8 cellular contexts compared by ENCODE assay signal in the genomic region with DNA sequence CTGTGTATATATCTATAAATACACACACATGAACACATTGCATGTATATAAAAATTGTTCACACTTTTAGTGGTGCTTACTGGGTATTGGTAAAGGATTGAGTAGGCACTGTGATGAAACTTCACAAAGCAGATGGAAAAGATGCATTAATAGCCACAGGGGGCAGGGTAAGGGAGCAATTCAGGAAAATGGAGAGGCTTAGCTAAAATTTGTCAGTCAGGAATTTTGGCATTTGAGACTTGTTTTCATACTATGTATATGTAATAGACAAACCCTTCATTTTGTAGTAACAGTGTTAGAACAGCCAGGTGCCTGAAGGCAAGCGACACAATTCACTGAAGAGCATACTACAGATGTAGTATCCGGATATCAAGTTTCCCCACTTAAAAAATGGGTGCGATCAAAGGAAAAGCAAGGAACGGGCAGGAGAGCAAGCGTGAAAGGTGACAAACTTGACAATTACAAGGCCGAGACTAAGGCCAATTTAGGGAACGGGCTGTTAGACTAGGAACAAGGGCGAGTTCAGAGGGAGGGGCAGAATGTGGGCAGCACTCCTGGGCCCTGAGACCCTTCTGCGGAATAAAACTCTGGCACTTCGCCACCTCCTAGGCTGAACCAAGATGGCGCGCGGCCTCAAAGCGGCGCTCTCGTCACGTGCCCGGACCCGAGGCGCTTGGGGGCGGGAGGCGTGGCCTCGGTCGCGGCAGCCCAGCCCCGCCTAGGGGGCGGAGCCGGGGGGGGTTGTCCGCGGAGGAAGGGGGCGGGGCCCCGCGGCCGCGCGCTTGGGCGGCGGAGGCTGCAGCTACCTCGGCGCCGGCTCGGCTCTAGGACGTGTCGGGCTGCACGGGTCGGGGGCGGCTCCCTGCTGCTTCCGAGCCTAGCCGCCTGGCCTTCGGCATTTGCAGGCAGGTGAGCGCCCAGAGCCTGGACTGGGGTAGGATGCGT. TPM values are rescaled to one million over a fixed set of nuclear protein-coding genes. Genes with fewer than 3 reads are reported as not detected.
DNase-seq lines count a peak whose midpoint lies in the region; ATAC-seq, FAIRE-seq and TF ChIP-seq lines count a peak whose summit lies in the region.

Gene PPFIA4 (plus strand): TSS at position 771 of the 945 bp plus-strand sequence. CDS start 12,518 bp downstream, outside the sequence.

- TF ChIP-seq POLR2A in GM18526 (IDR thresholded peaks at IDR 0.05; ENCODE audit: extremely low read depth, insufficient read length): peak; percentile 19

- H2AFZ ChIP-seq in keratinocyte (ENCODE audit: control insufficient read depth, low read length): peak within 1 kb of the TSS; percentile 94

- H3K9me3 ChIP-seq in keratinocyte (ENCODE audit: control insufficient read depth, low read depth, low read length): no peaks in the 10 kb centered on the region

- peak within 1 kb of the TSS; percentile 99 for H3K4me2 ChIP-seq in keratinocyte (ENCODE audit: control insufficient read depth, extremely low read depth, insufficient read depth, low read depth, low read length)

- H3K4me3 ChIP-seq in keratinocyte (ENCODE audit: control insufficient read depth in 2 of 3, extremely low read depth in 1 of 3, insufficient read depth in 2 of 3, low read depth in 1 of 3, low read length in 3 of 3): peak within 1 kb of the TSS; percentile 56 to 73 (median 71)

- dilution Hi-C loops in keratinocyte (cut with MboI; ENCODE audit: extremely low pct_ligation_motif_present, low sequenced_read_pairs): loop anchor here (25.0 kb wide), 1 partner anchor 236 kb away; no protein-coding TSS in a partner anchor

- H3K4me1 ChIP-seq in keratinocyte (ENCODE audit: control insufficient read depth, extremely low read depth, insufficient read depth, low read length): peaks cover 7% of the 10 kb centered on the region

- peak within 1 kb of the TSS; percentile 55 for H3K27ac ChIP-seq in keratinocyte (ENCODE audit: control insufficient read depth, insufficient read depth, low read length)

- no peaks in the 10 kb centered on the region for H3K79me2 ChIP-seq in keratinocyte (ENCODE audit: control insufficient read depth, insufficient read depth, low read length)

- peak; percentile 91 for DNase-seq in NCI-H2196 treated with DMSO at 0.1 percent for 48 hours (lab: John Stamatoyannopoulos, UW; ENCODE audit: unreplicated experiment)
- peak; percentile 78 for DNase-seq in central memory CD4-positive, alpha-beta T cell
- no peak for DNase-seq in keratinocyte (ENCODE audit: low read depth, low spot score)
- DNase-seq in stimulated activated CD4-positive, alpha-beta T cell treated with anti-CD3 and anti-CD28 coated beads, Interleukin-12 subunit alpha, Interleukin-12 subunit beta, amount 100 ng/mL, for 24 hours (ENCODE audit: low read depth in 2 of 2): peak; percentile 72 to 77
- no peak for DNase-seq in AML-193 (lab: John Stamatoyannopoulos, UW)

- H4K20me1 ChIP-seq in keratinocyte (ENCODE audit: control insufficient read depth, extremely low read depth, insufficient read depth, low read length): no peaks in the 10 kb centered on the region

- peaks cover 11% of the 10 kb centered on the region for H3K27me3 ChIP-seq in keratinocyte (ENCODE audit: control insufficient read depth, extremely low read depth, insufficient read depth, low read length)

- peaks cover 12 to 14% of the 10 kb centered on the region in 2 experiments for H3K36me3 ChIP-seq in keratinocyte (ENCODE audit: control insufficient read depth in 2 of 2, extremely low read depth in 1 of 2, insufficient read depth in 2 of 2, low read length in 2 of 2)

- H3K9me1 ChIP-seq in keratinocyte (ENCODE audit: control insufficient read depth, extremely low read depth, insufficient read depth, low read length): no peaks in the 10 kb centered on the region

- H3K9ac ChIP-seq in keratinocyte (ENCODE audit: control insufficient read depth, extremely low read depth, insufficient read depth, low read length): peak within 1 kb of the TSS; percentile 63

- no peak for FAIRE-seq in keratinocyte (lab: Jason Lieb, UNC)

- ATAC-seq in HG03108 (IDR thresholded peaks at IDR 0.05; ENCODE audit: unreplicated experiment): peak; percentile 68
- ATAC-seq in activated CD4-positive, CD25-positive, alpha-beta regulatory T cell treated with anti-CD3 and anti-CD28 coated beads, Interleukin-2, amount 50 U/mL, for 24 hours: peak; percentile 86 to 89

- TF ChIP-seq CTCF in keratinocyte (optimal IDR thresholded peaks at IDR 0.05 in 1 of 3, IDR thresholded peaks at IDR 0.05 in 1 of 3, conservative IDR thresholded peaks at IDR 0.05 in 1 of 3; ENCODE audit: extremely low read depth in 1 of 3, insufficient read depth in 2 of 3, low read length in 3 of 3): peak in 1 of 3 experiments; percentile 39

RNA-seq across cellular contexts. Expression of gene PPFIA4, which starts in this region (rescaled TPM):
- polyA plus RNA-seq in keratinocyte: 0.63 to 4.2 TPM (median 2.3 TPM) in 3 replicates
- polyA plus RNA-seq in keratinocyte (2011; ENCODE audit: low read depth): 1.1 TPM
- polyA plus RNA-seq in keratinocyte (2011; cell fraction: cytosol; rRNA removed): 0.64 and 0.72 TPM in 2 replicates
- 12.0 and 14.7 TPM in 2 replicates for polyA plus RNA-seq in keratinocyte (2011; cell fraction: nucleus; rRNA removed)
- polyA plus RNA-seq in keratinocyte (2012; ENCODE audit: low replicate concordance): 0.87 and 1.6 TPM in 2 replicates
- 5.5 to 7.4 TPM (median 6.7 TPM) in 3 replicates for polyA minus RNA-seq in keratinocyte
- polyA minus RNA-seq in keratinocyte (2011; cell fraction: cytosol; rRNA and poly(A)+ RNA removed): not detected
- polyA minus RNA-seq in keratinocyte (2011; cell fraction: nucleus; rRNA and poly(A)+ RNA removed): 4.6 and 5.4 TPM in 2 replicates

Comparison
In these comparisons a context has a peak if more than half of its experiments do, and no peak if none do; other contexts are left out.
1. DNase-seq: peak in NCI-H2196 treated with DMSO at 0.1 percent for 48 hours (single experiment), central memory CD4-positive, alpha-beta T cell (single experiment) and stimulated activated CD4-positive, alpha-beta T cell treated with anti-CD3 and anti-CD28 coated beads, Interleukin-12 subunit alpha, Interleukin-12 subunit beta, amount 100 ng/mL, for 24 hours (2 of 2); none in keratinocyte (single experiment) and AML-193 (0 of 2).